ENCODE assay signal across 10 cellular contexts in the genomic region with DNA sequence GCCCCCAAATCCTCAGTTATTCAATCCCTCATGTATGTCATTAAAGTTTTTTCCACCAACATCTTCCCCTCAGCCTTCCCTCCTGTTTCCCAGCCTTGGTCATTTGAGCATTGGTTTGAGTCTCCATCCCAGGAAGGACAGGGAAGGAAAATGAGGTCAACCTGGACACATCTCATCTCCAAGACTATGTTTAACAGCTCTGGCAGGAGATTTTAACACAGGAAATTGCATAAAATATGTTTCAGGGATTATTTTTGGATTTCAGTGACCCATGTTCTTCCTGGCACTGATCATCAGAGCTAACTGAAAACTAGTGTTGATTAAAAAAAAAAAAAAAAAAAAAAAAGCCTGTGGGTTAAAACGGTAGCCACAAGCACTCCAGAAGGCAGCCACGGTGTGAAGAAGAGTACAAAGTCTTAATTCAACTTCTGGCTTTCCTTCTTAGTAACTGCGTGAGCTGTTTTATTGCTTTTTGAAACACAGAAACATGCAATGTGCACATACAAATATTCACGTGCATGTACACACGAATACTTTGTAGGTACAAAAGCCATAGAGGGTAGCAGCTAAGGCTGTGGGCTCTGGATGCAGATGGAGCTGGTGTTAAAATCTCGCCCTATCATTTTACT.
"Had no signal": no experiment of that assay in that cellular context is flagged by ENCODE, and none has a peak within 500 bp of the region (broad histone marks: within the 10 kb centered on the region; RNA-seq: fewer than 3 reads in every experiment).

No MANE protein-coding gene starts in this region.

- DNase-seq: activated CD4-positive, alpha-beta T cell treated with anti-CD3 and anti-CD28 coated beads, Interleukin-2, amount 50 U/mL, for 1 hour; activated naive CD4-positive, alpha-beta T cell treated with anti-CD3 and anti-CD28 coated beads, Interleukin-2, amount 50 U/mL, for 16 hours; activated T-cell treated with anti-CD3 and anti-CD28 coated beads, Interleukin-2, amount 50 U/mL, for 1 hour; amygdala; kidney; stimulated activated CD4-positive, alpha-beta T cell treated with anti-CD3 and anti-CD28 coated beads, Interleukin-15, amount 100 ng/mL, for 24 hours; T-helper 17 cell; thyroid gland had no signal

- H3K27ac ChIP-seq: breast epithelium had no signal

- H3K9me3 ChIP-seq: breast epithelium, esophagus muscularis mucosa, thyroid gland had no signal

- H3K27me3 ChIP-seq: breast epithelium, esophagus muscularis mucosa, thyroid gland had no signal

- H3K4me1 ChIP-seq: breast epithelium, thyroid gland had no signal

- H3K4me3 ChIP-seq: breast epithelium, esophagus muscularis mucosa, thyroid gland had no signal

- H3K36me3 ChIP-seq: breast epithelium, esophagus muscularis mucosa, thyroid gland had no signal
